1 cellular context compared by ENCODE assay signal in the genomic region with DNA sequence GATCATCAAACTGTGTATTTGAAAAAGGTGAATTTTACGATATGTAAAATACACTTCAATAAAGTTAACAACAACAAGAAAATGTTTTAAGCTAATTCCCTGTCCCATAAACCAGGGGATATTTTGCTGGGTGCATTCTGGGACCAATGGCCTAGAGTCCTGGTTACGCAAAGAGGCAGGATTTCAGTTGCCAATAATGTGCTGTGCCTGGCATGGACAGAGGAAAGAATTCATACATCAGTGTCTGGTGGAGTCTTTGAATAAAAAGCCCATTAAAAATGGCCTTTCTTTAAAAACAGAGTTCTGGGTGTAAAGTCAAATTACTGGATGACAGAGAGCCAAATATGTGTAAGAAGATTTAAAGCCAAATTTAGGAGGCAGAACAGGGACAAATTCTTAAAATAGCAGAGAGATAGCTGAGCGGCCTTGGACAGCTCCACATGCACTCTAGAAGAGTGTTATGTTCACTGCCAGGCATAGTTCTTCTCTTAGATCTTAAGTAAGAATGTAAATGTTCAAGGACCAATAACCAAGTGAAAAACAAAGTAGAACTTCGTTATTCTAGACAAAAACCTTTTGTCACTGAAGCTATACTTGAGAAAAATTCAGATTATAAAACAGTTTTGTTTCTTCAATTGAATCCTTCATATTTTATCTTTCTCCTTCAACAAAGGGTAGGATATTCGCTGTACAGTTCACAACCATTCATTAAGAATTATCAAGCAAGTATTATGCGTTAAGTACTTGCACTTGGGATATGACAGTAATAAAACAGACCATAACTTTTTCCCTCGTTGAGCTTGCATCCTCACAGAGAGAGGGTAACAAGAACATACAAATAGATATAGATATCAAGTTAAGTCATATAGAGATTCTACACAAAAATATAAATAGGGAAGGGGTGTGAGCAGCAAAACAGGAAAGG.
TF ChIP-seq lines count a peak whose summit lies in the region.

No MANE protein-coding gene starts in this region.

TF ChIP-seq in SK-N-SH, 30 proteins besides CTCF, POLR2A, EP300 and RAD21 (continued from another document):
- TF ChIP-seq, protein P1, sequence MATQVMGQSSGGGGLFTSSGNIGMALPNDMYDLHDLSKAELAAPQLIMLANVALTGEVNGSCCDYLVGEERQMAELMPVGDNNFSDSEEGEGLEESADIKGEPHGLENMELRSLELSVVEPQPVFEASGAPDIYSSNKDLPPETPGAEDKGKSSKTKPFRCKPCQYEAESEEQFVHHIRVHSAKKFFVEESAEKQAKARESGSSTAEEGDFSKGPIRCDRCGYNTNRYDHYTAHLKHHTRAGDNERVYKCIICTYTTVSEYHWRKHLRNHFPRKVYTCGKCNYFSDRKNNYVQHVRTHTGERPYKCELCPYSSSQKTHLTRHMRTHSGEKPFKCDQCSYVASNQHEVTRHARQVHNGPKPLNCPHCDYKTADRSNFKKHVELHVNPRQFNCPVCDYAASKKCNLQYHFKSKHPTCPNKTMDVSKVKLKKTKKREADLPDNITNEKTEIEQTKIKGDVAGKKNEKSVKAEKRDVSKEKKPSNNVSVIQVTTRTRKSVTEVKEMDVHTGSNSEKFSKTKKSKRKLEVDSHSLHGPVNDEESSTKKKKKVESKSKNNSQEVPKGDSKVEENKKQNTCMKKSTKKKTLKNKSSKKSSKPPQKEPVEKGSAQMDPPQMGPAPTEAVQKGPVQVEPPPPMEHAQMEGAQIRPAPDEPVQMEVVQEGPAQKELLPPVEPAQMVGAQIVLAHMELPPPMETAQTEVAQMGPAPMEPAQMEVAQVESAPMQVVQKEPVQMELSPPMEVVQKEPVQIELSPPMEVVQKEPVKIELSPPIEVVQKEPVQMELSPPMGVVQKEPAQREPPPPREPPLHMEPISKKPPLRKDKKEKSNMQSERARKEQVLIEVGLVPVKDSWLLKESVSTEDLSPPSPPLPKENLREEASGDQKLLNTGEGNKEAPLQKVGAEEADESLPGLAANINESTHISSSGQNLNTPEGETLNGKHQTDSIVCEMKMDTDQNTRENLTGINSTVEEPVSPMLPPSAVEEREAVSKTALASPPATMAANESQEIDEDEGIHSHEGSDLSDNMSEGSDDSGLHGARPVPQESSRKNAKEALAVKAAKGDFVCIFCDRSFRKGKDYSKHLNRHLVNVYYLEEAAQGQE (IDR thresholded peaks at IDR 0.05; ENCODE audit: low read depth, low read length): peak; percentile 62; the same call in 1 of the 2 replicates
TF ChIP-seq in SK-N-SH: peak in this region for 1.
